ENCODE assay signal across 9 cellular contexts in the genomic region with DNA sequence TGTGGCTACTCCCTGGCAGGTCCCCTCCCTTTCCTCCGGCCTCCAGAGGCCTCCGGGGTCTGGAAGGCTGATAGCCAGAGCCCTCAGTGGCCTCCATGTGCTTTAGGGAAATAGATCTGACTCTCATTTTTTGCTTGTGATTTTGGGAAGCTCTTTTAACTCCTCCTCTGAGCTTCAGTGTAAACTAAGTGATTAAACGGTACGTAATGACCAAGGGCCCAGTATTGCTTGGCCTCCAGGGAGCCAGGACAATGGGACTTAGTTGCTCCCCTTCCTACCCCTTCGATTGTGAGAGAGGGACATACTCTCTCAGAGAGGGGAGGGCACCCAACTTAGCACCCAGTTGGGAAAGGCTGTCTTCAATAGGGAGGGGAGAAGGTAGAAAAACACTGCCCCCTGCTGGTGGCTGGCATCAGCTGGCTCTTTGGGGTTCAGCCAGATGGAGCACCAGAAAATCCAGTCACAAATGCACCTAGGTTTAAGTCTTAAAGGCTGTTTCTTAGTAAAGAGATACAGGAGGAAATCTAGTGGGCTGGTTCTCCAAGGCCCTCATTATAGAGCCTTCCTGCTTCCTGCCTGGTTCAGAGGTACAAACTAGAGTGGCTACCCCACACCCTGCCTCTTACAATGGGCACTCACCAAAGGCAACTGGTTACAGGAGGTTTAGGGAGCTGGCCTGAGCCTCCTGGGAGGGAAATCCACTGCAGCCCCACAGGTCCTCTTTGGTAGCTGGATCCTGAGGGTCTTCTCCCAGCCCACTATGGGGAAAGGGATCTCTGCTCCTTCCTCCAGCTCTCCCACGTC. TPM values are rescaled to one million over a fixed set of nuclear protein-coding genes. Genes with fewer than 3 reads are reported as not detected.
A peak's percentile ranks its signal among the peaks of the same experiment; 100 is the strongest.
DNase-seq lines count a peak whose midpoint lies in the region; ATAC-seq, FAIRE-seq and TF ChIP-seq lines count a peak whose summit lies in the region.
"Had no signal": no experiment of that assay in that cellular context is flagged by ENCODE, and none has a peak within 500 bp of the region (broad histone marks: within the 10 kb centered on the region; RNA-seq: fewer than 3 reads in every experiment).

No MANE protein-coding gene starts in this region.

- H3K9ac ChIP-seq in HUES64 (ENCODE audit: low read depth, low read length): 0 out of 2 replicates have a peak overlapping the region, but pooled peaks have one; percentile 2

- 81% methylated on average over 5 of the region's 6 CpGs for WGBS in HUES64

- peak; percentile 82 for TF ChIP-seq CTCF in neural crest cell (conservative IDR thresholded peaks at IDR 0.05)

- no peak overlapping the region for H3K27ac ChIP-seq in HUES64 (ENCODE audit: low read depth, low read length)
- H3K27ac ChIP-seq in substantia nigra (ENCODE audit: low read depth, low read length, poor library complexity, severe bottlenecking): no peak overlapping the region
- H3K27ac ChIP-seq: SK-N-MC had no signal

- H3K36me3 ChIP-seq in HUES64 (ENCODE audit: insufficient read depth, low read length): 0 out of 2 replicates have a peak, but pooled peaks cover 1% of the 10 kb centered on the region

- H3K27me3 ChIP-seq in HUES64 (ENCODE audit: insufficient read depth, low read length): no peaks in the 10 kb centered on the region

- H3K4me3 ChIP-seq in HUES64 (ENCODE audit: low read length): no peak overlapping the region
- H3K4me3 ChIP-seq: SK-N-MC had no signal

- H3K4me3 Mint-ChIP-seq in activated T-cell treated with anti-CD3 and anti-CD28 coated beads, Interleukin-2, amount 50 U/mL, for 72 hours: peak overlapping the region; percentile 87 to 97
- H3K4me3 Mint-ChIP-seq in neural crest cell: no peak overlapping the region

- no peaks in the 10 kb centered on the region for H3K27me3 Mint-ChIP-seq in activated T-cell treated with anti-CD3 and anti-CD28 coated beads, Interleukin-2, amount 50 U/mL, for 72 hours (ENCODE audit: low read depth)
- H3K27me3 Mint-ChIP-seq in neural crest cell (ENCODE audit: low read depth): no peaks in the 10 kb centered on the region

- H3K4me1 Mint-ChIP-seq in activated T-cell treated with anti-CD3 and anti-CD28 coated beads, Interleukin-2, amount 50 U/mL, for 72 hours (ENCODE audit: low read depth): peaks cover 99% of the 10 kb centered on the region
- H3K4me1 Mint-ChIP-seq in neural crest cell: peaks cover 17% of the 10 kb centered on the region

- no peaks in the 10 kb centered on the region for H3K9me3 ChIP-seq in HUES64 (ENCODE audit: insufficient read depth, low read depth, low read length)

- peak overlapping the region; percentile 100 for H3K27ac Mint-ChIP-seq in activated T-cell treated with anti-CD3 and anti-CD28 coated beads, Interleukin-2, amount 50 U/mL, for 72 hours
- H3K27ac Mint-ChIP-seq in neural crest cell (ENCODE audit: unreplicated experiment): no peak overlapping the region

- DNase-seq in CMK (ENCODE audit: low read depth) (peak; percentile 69), RCC 7860 (ENCODE audit: low spot score) (peak; percentile 44), fibroblast of gingiva (ENCODE audit: low read depth) (peak; percentile 51), neural crest cell (ENCODE audit: low read depth, low spot score) (peak; percentile 75), substantia nigra (lab: John Stamatoyannopoulos, UW) (peak in 41 of 49 donors; percentile 7 to 83 (median 56))
- DNase-seq in activated T-cell treated with anti-CD3 and anti-CD28 coated beads, Interleukin-2, amount 50 U/mL, for 72 hours: peak; percentile 85 to 90

- peak; percentile 23 to 36 for ATAC-seq in activated T-cell treated with anti-CD3 and anti-CD28 coated beads, Interleukin-2, amount 50 U/mL, for 72 hours (replicated peaks in 1 of 2)
- no peak for ATAC-seq in HG03571 (IDR thresholded peaks at IDR 0.05; ENCODE audit: unreplicated experiment)

- H3K4me1 ChIP-seq in HUES64 (ENCODE audit: insufficient read depth, low read length): peaks cover 2% of the 10 kb centered on the region; the same call in 1 of the 2 replicates

- peaks cover 20 to 46% of the 10 kb centered on the region in 2 donors for H3K36me3 Mint-ChIP-seq in activated T-cell treated with anti-CD3 and anti-CD28 coated beads, Interleukin-2, amount 50 U/mL, for 72 hours (ENCODE audit: insufficient read depth in 2 of 2)
- no peaks in the 10 kb centered on the region for H3K36me3 Mint-ChIP-seq in neural crest cell (ENCODE audit: low read depth)

- FAIRE-seq in RCC 7860 (lab: Jason Lieb, UNC): no peak

- H3K9me3 Mint-ChIP-seq in activated T-cell treated with anti-CD3 and anti-CD28 coated beads, Interleukin-2, amount 50 U/mL, for 72 hours: peaks cover 2% of the 10 kb centered on the region in 2 donors
- no peaks in the 10 kb centered on the region for H3K9me3 Mint-ChIP-seq in neural crest cell

RNA-seq across cellular contexts. Expression of gene EIF2D, which starts 28.6 kb away (rescaled TPM):
- 23.0 TPM for polyA plus RNA-seq in HUES64 (2013, experiment 1 of 2)
- 26.9 TPM for polyA plus RNA-seq in HUES64 (2013, experiment 2 of 2)
- total RNA-seq in activated T-cell treated with anti-CD3 and anti-CD28 coated beads, Interleukin-2, amount 50 U/mL, for 72 hours: 100 to 1,000 TPM; 129 to 158 TPM
- 37.5 and 38.2 TPM in 2 replicates for total RNA-seq in neural crest cell

RNA-seq across cellular contexts. Expression of gene DYRK3, which starts 51.7 kb away (rescaled TPM):
- 9.2 TPM for polyA plus RNA-seq in HUES64 (2013, experiment 1 of 2)
- 8.6 TPM for polyA plus RNA-seq in HUES64 (2013, experiment 2 of 2)
- total RNA-seq in activated T-cell treated with anti-CD3 and anti-CD28 coated beads, Interleukin-2, amount 50 U/mL, for 72 hours: 1 to 10 TPM; 5.9 to 8.7 TPM
- total RNA-seq in neural crest cell: 12.5 and 13.3 TPM in 2 replicates
